ENCODE assay signal across 8 cellular contexts in the genomic region with DNA sequence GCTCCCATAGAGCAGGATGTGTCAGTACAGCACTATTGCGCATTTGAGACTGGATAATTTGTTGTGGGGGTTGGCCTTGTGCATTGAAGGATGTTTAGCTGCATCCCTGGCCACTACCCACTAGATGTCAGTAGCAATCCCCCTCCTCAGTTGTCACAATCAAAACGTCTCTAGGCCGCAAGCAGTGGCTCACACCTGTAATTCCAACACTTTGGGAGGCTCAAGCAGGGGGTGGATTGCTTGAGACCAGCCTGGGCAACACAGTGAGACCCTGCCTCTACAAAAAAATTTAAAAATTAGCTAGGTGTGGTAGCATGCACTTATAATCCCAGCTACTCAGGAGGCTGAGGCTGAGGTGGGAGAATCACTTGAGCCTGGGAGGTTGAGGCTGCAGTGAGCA. TPM values are rescaled to one million over a fixed set of nuclear protein-coding genes. Genes with fewer than 3 reads are reported as not detected.
DNase-seq lines count a peak whose midpoint lies in the region; ATAC-seq and TF ChIP-seq lines count a peak whose summit lies in the region.

No MANE protein-coding gene starts in this region.

- TF ChIP-seq CTCF in CD8-positive, alpha-beta T cell (IDR thresholded peaks at IDR 0.05), result peak; percentile 43
- TF ChIP-seq CTCF in esophagus squamous epithelium (IDR thresholded peaks at IDR 0.05), result peak in 1 of 6 experiments; percentile 11

- no peak overlapping the region for H3K27ac ChIP-seq in CD8-positive, alpha-beta T cell (ENCODE audit: low read depth, low read length)
- H3K27ac ChIP-seq in esophagus squamous epithelium, result no peak overlapping the region

- H3K4me3 ChIP-seq in CD8-positive, alpha-beta T cell (ENCODE audit: low read depth, low read length), result no peak overlapping the region
- no peak overlapping the region for H3K4me3 ChIP-seq in esophagus squamous epithelium

- no peaks in the 10 kb centered on the region for H3K9me3 ChIP-seq in CD8-positive, alpha-beta T cell (ENCODE audit: low read length)
- H3K9me3 ChIP-seq in esophagus squamous epithelium, result no peaks in the 10 kb centered on the region

- H3K4me3 Mint-ChIP-seq in CD8-positive, alpha-beta T cell, result no peak overlapping the region

- no peaks in the 10 kb centered on the region for H3K27me3 Mint-ChIP-seq in CD8-positive, alpha-beta T cell (ENCODE audit: low read depth)

- no peaks in the 10 kb centered on the region for H3K27me3 ChIP-seq in CD8-positive, alpha-beta T cell (ENCODE audit: insufficient read depth, low read length)
- H3K27me3 ChIP-seq in esophagus squamous epithelium, result no peaks in the 10 kb centered on the region

- WGBS in esophagus squamous epithelium, 2 donors, result 75 to 83% methylated on average over 1 to 3 of the region's 3 CpGs

- peaks cover 4% of the 10 kb centered on the region for H3K4me1 Mint-ChIP-seq in CD8-positive, alpha-beta T cell (ENCODE audit: low read depth)

- POLR2A ChIA-PET in CD8-positive, alpha-beta T cell (lab: Charles Lee), result no interaction called here

- CTCF ChIA-PET in CD8-positive, alpha-beta T cell (lab: Charles Lee), result interaction anchor here (0.8 to 2.3 kb wide), 7 partner anchors 9 to 115 kb away, joined by 3 to 8 read pairs (median 4); no protein-coding TSS in a partner anchor

- peaks cover 4% of the 10 kb centered on the region for H3K36me3 ChIP-seq in CD8-positive, alpha-beta T cell (ENCODE audit: insufficient read depth, low read length)
- H3K36me3 ChIP-seq in esophagus squamous epithelium, result peaks cover 0 to 48% (median 0%) of the 10 kb centered on the region in 3 donors

- DNase-seq in CD8-positive, alpha-beta T cell, result peak in 3 of 7 experiments; percentile 6 to 23 (median 12)
- peak; percentile 51 for DNase-seq in HCEC 1CT
- peak; percentile 57 for DNase-seq in SHP77 treated with DMSO at 0.1 percent for 48 hours (lab: John Stamatoyannopoulos, UW)
- peak; percentile 76 for DNase-seq in islet precursor cell
- no peak for DNase-seq in esophagus squamous epithelium (lab: John Stamatoyannopoulos, UW)
- no peak for DNase-seq in NCI-H1048 (lab: John Stamatoyannopoulos, UW)
- no peak for DNase-seq in DMS153 treated with DMSO at 0.1 percent for 48 hours (lab: John Stamatoyannopoulos, UW; ENCODE audit: unreplicated experiment)
- no peak for DNase-seq in amygdala (lab: John Stamatoyannopoulos, UW)

- H3K36me3 Mint-ChIP-seq in CD8-positive, alpha-beta T cell, result peaks cover 47% of the 10 kb centered on the region

- no peak for TF ChIP-seq POLR2A in esophagus squamous epithelium (IDR thresholded peaks at IDR 0.05)

- H3K27ac Mint-ChIP-seq in CD8-positive, alpha-beta T cell, result no peak overlapping the region

- ATAC-seq in CD8-positive, alpha-beta T cell, result peak; percentile 66

- no peaks in the 10 kb centered on the region for H3K4me1 ChIP-seq in CD8-positive, alpha-beta T cell (ENCODE audit: insufficient read depth, low read length)
- H3K4me1 ChIP-seq in esophagus squamous epithelium, result no peaks in the 10 kb centered on the region

- H3K9me3 Mint-ChIP-seq in CD8-positive, alpha-beta T cell, result no peaks in the 10 kb centered on the region

- intact Hi-C loops in CD8-positive, alpha-beta T cell (cut with DNase I, micrococcal nuclease), result no loop called here
- intact Hi-C loops in esophagus squamous epithelium (cut with DNase I), result no loop called here

RNA-seq across cellular contexts. Expression of a gene that starts 48.4 kb away (rescaled TPM):
- total RNA-seq in CD8-positive, alpha-beta T cell, result 10 to 100 TPM; 28.8 to 31.8 TPM
- total RNA-seq in esophagus squamous epithelium, result 1 to 10 TPM in 3 of 4 donors, under 1 TPM in 1; 0.56 to 5.1 (median 1.5) TPM

Comparison
In these comparisons a context has a peak if more than half of its experiments do, and no peak if none do; other contexts are left out.
1. DNase-seq: peak in HCEC 1CT (single experiment), SHP77 treated with DMSO at 0.1 percent for 48 hours (single experiment) and islet precursor cell (single experiment); none in esophagus squamous epithelium (single experiment), NCI-H1048 (single experiment), DMS153 treated with DMSO at 0.1 percent for 48 hours (single experiment) and amygdala (0 of 56).
2. RNA of a gene that starts 48.4 kb away (total RNA-seq): 28.8 to 31.8 TPM in CD8-positive, alpha-beta T cell; 0.56 to 5.1 TPM in esophagus squamous epithelium; every median in the first group is over 4 times any median in the second.